In the genomic region with DNA sequence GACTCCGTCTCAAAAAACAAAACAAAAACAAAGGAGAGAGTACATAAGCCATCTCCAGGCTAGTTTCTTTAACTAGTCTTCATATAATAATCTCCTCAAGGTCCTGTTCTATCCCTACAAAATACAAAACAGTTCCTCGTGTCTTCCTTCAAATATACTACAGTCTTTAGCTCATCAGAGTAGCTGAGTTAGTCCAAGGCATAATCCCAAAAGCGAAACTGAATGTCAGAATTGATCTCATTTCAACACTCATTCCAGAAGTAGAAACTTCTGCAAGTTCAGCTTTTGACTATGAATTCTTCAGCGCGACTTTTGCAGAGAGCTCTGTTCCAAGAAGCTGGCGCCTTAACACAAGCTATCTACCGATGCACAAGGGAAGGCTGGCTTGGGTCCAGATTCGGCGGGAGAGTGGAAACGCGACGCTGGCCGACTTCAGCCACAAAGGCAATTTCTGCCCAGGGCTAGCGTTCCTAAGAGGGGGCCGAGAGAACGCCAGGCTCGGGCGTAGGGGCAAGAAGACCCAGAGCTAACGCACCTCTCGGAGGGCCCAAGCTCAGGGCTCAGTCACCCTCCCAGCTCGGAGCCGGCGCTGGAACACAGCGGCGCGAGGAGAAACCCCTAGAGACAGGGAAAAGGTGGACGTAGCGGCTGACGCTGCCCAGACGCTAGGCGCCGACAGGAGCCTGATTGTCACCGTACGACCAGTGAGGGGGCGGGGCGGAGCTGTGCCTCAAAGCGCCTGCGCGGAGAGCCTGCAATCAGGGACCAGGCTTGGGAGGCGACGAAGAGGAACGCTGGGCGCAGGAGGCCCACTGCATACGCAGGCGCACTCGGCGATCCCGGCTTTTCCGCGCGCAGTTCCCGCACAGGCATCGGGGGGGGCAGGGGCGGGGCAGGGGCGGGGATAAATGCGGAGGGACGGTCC, we compare ENCODE assay signal across 1 cellular context.
TF ChIP-seq lines count a peak whose summit lies in the region.

No MANE protein-coding gene starts in this region.

TF ChIP-seq in K562, 482 proteins besides CTCF, POLR2A, EP300 and RAD21 (continued from another document and continues in another):
- TF ChIP-seq, protein P1, sequence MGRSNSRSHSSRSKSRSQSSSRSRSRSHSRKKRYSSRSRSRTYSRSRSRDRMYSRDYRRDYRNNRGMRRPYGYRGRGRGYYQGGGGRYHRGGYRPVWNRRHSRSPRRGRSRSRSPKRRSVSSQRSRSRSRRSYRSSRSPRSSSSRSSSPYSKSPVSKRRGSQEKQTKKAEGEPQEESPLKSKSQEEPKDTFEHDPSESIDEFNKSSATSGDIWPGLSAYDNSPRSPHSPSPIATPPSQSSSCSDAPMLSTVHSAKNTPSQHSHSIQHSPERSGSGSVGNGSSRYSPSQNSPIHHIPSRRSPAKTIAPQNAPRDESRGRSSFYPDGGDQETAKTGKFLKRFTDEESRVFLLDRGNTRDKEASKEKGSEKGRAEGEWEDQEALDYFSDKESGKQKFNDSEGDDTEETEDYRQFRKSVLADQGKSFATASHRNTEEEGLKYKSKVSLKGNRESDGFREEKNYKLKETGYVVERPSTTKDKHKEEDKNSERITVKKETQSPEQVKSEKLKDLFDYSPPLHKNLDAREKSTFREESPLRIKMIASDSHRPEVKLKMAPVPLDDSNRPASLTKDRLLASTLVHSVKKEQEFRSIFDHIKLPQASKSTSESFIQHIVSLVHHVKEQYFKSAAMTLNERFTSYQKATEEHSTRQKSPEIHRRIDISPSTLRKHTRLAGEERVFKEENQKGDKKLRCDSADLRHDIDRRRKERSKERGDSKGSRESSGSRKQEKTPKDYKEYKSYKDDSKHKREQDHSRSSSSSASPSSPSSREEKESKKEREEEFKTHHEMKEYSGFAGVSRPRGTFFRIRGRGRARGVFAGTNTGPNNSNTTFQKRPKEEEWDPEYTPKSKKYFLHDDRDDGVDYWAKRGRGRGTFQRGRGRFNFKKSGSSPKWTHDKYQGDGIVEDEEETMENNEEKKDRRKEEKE (IDR thresholded peaks at IDR 0.05; ENCODE audit: borderline replicate concordance in 1 of 2, control insufficient read depth in 1 of 2, low read depth in 2 of 2, low read length in 1 of 2), result no peak
- TF ChIP-seq, protein P2, sequence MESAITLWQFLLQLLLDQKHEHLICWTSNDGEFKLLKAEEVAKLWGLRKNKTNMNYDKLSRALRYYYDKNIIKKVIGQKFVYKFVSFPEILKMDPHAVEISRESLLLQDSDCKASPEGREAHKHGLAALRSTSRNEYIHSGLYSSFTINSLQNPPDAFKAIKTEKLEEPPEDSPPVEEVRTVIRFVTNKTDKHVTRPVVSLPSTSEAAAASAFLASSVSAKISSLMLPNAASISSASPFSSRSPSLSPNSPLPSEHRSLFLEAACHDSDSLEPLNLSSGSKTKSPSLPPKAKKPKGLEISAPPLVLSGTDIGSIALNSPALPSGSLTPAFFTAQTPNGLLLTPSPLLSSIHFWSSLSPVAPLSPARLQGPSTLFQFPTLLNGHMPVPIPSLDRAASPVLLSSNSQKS (CRISPR knock-in tag; IDR thresholded peaks at IDR 0.05), result no peak
- TF ChIP-seq SRSF7 (optimal IDR thresholded peaks at IDR 0.05; ENCODE audit: low read depth, low read length), result no peak
- TF ChIP-seq PTTG1 (tag; IDR thresholded peaks at IDR 0.05; ENCODE audit: low read depth), result no peak
- peak; percentile 78 for TF ChIP-seq EP400 (IDR thresholded peaks at IDR 0.05)
- TF ChIP-seq HDAC8 (tag; IDR thresholded peaks at IDR 0.05), result no peak
- no peak for TF ChIP-seq MCM3 (IDR thresholded peaks at IDR 0.05)
- TF ChIP-seq, protein P3, sequence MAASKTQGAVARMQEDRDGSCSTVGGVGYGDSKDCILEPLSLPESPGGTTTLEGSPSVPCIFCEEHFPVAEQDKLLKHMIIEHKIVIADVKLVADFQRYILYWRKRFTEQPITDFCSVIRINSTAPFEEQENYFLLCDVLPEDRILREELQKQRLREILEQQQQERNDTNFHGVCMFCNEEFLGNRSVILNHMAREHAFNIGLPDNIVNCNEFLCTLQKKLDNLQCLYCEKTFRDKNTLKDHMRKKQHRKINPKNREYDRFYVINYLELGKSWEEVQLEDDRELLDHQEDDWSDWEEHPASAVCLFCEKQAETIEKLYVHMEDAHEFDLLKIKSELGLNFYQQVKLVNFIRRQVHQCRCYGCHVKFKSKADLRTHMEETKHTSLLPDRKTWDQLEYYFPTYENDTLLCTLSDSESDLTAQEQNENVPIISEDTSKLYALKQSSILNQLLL (CRISPR knock-in tag; IDR thresholded peaks at IDR 0.05; ENCODE audit: borderline replicate concordance), result no peak
- no peak; the same call in 1 of the 2 replicates for TF ChIP-seq ZNF384 (IDR thresholded peaks at IDR 0.05; ENCODE audit: low read depth, low read length)
- TF ChIP-seq, protein P4, sequence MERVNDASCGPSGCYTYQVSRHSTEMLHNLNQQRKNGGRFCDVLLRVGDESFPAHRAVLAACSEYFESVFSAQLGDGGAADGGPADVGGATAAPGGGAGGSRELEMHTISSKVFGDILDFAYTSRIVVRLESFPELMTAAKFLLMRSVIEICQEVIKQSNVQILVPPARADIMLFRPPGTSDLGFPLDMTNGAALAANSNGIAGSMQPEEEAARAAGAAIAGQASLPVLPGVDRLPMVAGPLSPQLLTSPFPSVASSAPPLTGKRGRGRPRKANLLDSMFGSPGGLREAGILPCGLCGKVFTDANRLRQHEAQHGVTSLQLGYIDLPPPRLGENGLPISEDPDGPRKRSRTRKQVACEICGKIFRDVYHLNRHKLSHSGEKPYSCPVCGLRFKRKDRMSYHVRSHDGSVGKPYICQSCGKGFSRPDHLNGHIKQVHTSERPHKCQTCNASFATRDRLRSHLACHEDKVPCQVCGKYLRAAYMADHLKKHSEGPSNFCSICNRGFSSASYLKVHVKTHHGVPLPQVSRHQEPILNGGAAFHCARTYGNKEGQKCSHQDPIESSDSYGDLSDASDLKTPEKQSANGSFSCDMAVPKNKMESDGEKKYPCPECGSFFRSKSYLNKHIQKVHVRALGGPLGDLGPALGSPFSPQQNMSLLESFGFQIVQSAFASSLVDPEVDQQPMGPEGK (CRISPR knock-in tag; IDR thresholded peaks at IDR 0.05; ENCODE audit: borderline replicate concordance), result no peak
- no peak for TF ChIP-seq EZH2 (IDR thresholded peaks at IDR 0.05; ENCODE audit: borderline replicate concordance, low read depth, low read length)
- TF ChIP-seq SP2 (IDR thresholded peaks at IDR 0.05; ENCODE audit: extremely low read depth, low read depth, low read length, poor library complexity, severe bottlenecking), result no peak
- TF ChIP-seq XRCC4 (IDR thresholded peaks at IDR 0.05; ENCODE audit: extremely low read depth, insufficient read depth, insufficient read length), result no peak
- no peak for TF ChIP-seq TCF7L2 (IDR thresholded peaks at IDR 0.05; ENCODE audit: low read depth, low read length)
- no peak for TF ChIP-seq U2AF1 (optimal IDR thresholded peaks at IDR 0.05; ENCODE audit: low read depth, low read length)
- no peak for TF ChIP-seq TSC22D4 (tag; IDR thresholded peaks at IDR 0.05)
- no peak for TF ChIP-seq SREBF1 (IDR thresholded peaks at IDR 0.05; ENCODE audit: borderline replicate concordance, low read depth, low read length)
- TF ChIP-seq CBX5 (IDR thresholded peaks at IDR 0.05; ENCODE audit: borderline replicate concordance, low read depth), result no peak
- peak; percentile 99 for TF ChIP-seq POLR2G (IDR thresholded peaks at IDR 0.05; ENCODE audit: low read depth, low read length)
- TF ChIP-seq CTBP1 (IDR thresholded peaks at IDR 0.05; ENCODE audit: borderline replicate concordance), result peak; percentile 70; the same call in 1 of the 2 replicates
- no peak for TF ChIP-seq ZNF311 (CRISPR knock-in tag; IDR thresholded peaks at IDR 0.05)
- TF ChIP-seq FIP1L1 (IDR thresholded peaks at IDR 0.05; ENCODE audit: low read depth, low read length, poor library complexity, severe bottlenecking), result peak; percentile 47
- TF ChIP-seq CCAR2 (IDR thresholded peaks at IDR 0.05; ENCODE audit: low read depth, low read length), result no peak
- peak in 1 of 2 experiments; percentile 21; a peak in 1 of 3 replicates for TF ChIP-seq CBX3 (IDR thresholded peaks at IDR 0.05; ENCODE audit: borderline replicate concordance in 1 of 2, low read length in 2 of 2)
- TF ChIP-seq, protein P5, sequence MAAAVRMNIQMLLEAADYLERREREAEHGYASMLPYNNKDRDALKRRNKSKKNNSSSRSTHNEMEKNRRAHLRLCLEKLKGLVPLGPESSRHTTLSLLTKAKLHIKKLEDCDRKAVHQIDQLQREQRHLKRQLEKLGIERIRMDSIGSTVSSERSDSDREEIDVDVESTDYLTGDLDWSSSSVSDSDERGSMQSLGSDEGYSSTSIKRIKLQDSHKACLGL (CRISPR knock-in tag; IDR thresholded peaks at IDR 0.05; ENCODE audit: borderline replicate concordance, poor library complexity, severe bottlenecking), result no peak
- TF ChIP-seq, protein P6, sequence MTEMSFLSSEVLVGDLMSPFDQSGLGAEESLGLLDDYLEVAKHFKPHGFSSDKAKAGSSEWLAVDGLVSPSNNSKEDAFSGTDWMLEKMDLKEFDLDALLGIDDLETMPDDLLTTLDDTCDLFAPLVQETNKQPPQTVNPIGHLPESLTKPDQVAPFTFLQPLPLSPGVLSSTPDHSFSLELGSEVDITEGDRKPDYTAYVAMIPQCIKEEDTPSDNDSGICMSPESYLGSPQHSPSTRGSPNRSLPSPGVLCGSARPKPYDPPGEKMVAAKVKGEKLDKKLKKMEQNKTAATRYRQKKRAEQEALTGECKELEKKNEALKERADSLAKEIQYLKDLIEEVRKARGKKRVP (CRISPR knock-in tag; IDR thresholded peaks at IDR 0.05), result no peak
- no peak for TF ChIP-seq WHSC1 (IDR thresholded peaks at IDR 0.05; ENCODE audit: low read length)
- no peak for TF ChIP-seq FOS (IDR thresholded peaks at IDR 0.05; ENCODE audit: extremely low read depth, insufficient read length)
- no peak for TF ChIP-seq MAFG (tag; conservative IDR thresholded peaks at IDR 0.05)
- TF ChIP-seq, protein P7, sequence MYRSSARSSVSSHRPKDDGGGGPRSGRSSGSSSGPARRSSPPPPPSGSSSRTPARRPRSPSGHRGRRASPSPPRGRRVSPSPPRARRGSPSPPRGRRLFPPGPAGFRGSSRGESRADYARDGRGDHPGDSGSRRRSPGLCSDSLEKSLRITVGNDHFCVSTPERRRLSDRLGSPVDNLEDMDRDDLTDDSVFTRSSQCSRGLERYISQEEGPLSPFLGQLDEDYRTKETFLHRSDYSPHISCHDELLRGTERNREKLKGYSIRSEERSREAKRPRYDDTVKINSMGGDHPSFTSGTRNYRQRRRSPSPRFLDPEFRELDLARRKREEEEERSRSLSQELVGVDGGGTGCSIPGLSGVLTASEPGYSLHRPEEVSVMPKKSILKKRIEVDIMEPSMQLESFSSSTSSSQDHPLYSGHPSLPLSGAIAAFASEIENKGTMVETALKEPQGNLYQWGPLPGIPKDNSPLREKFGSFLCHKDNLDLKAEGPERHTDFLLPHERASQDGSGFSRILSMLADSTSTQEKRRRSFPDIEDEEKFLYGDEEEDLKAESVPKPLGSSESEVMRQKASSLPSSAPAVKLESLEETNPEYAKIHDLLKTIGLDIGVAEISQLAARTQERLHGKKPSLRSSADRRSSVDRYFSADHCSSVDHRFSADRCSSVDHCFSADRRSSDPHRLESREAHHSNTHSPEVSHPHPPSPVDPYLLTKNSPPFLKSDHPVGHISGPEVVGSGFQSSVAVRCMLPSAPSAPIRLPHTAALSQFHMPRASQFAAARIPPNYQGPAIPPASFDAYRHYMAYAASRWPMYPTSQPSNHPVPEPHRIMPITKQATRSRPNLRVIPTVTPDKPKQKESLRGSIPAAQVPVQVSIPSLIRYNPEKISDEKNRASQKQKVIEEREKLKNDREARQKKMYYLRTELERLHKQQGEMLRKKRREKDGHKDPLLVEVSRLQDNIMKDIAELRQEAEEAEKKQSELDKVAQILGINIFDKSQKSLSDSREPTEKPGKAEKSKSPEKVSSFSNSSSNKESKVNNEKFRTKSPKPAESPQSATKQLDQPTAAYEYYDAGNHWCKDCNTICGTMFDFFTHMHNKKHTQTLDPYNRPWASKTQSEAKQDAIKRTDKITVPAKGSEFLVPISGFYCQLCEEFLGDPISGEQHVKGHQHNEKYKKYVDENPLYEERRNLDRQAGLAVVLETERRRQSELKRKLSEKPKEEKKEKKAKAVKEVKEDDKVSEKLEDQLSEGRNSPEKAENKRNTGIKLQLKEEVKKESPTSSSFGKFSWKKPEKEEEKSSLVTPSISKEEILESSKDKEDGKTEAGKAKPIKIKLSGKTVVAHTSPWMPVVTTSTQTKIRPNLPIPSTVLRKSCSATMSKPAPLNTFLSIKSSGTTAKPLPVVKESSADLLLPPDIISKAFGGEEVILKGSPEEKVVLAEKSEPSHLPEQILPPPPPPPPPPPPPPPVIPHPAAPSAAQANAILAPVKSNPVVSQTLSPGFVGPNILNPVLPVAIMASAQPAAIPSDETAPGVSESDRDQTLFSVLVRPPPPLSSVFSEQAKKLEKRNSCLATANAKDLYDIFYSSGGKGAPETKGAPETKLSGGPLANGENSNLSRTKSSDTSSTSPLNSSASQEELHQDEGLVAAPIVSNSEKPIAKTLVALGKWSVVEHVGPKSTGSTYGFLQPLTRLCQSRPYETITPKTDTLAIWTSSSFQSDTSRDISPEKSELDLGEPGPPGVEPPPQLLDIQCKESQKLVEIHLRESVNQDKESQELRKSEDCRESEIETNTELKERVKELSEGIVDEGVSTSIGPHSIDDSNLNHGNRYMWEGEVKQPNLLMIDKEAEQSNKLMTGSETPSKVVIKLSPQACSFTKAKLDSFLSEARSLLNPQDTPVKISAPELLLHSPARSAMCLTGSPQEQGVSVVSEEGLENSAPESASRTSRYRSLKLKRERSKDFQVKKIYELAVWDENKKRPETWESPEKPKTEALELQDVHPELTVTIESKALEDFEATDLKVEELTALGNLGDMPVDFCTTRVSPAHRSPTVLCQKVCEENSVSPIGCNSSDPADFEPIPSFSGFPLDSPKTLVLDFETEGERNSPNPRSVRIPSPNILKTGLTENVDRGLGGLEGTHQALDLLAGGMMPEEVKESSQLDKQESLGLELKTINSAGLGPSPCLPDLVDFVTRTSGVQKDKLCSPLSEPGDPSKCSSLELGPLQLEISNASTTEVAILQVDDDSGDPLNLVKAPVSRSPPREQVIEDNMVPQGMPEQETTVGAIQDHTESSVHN (IDR thresholded peaks at IDR 0.05; ENCODE audit: borderline replicate concordance in 1 of 2, low read depth in 1 of 2), result no peak
- TF ChIP-seq SRSF1 (IDR thresholded peaks at IDR 0.05; ENCODE audit: low read depth, low read length), result no peak
- TF ChIP-seq SMARCA5 (IDR thresholded peaks at IDR 0.05), result no peak; the same call in 1 of the 2 replicates
- no peak for TF ChIP-seq ZNF717 (CRISPR knock-in tag; IDR thresholded peaks at IDR 0.05)
- TF ChIP-seq ZBTB7A (IDR thresholded peaks at IDR 0.05; ENCODE audit: borderline replicate concordance, control insufficient read depth, low read depth, low read length), result no peak
- no peak for TF ChIP-seq POLR2AphosphoS2 (IDR thresholded peaks at IDR 0.05; ENCODE audit: low read length)
- TF ChIP-seq, protein P8, sequence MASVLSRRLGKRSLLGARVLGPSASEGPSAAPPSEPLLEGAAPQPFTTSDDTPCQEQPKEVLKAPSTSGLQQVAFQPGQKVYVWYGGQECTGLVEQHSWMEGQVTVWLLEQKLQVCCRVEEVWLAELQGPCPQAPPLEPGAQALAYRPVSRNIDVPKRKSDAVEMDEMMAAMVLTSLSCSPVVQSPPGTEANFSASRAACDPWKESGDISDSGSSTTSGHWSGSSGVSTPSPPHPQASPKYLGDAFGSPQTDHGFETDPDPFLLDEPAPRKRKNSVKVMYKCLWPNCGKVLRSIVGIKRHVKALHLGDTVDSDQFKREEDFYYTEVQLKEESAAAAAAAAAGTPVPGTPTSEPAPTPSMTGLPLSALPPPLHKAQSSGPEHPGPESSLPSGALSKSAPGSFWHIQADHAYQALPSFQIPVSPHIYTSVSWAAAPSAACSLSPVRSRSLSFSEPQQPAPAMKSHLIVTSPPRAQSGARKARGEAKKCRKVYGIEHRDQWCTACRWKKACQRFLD (CRISPR knock-in tag; IDR thresholded peaks at IDR 0.05), result no peak
- peak; percentile 56 for TF ChIP-seq POU5F1 (IDR thresholded peaks at IDR 0.05; ENCODE audit: borderline replicate concordance, low read depth, low read length, partially characterized antibody)
- TF ChIP-seq HDAC6 (IDR thresholded peaks at IDR 0.05; ENCODE audit: low read depth, low read length), result no peak
- TF ChIP-seq SRF (CRISPR knock-in tag; IDR thresholded peaks at IDR 0.05), result peak in 1 of 2 experiments; percentile 39; a peak in 2 of 4 replicates
- TF ChIP-seq BRD9 (IDR thresholded peaks at IDR 0.05; ENCODE audit: low read depth, partially characterized antibody), result no peak
